1 cellular context compared by ENCODE assay signal in the genomic region with DNA sequence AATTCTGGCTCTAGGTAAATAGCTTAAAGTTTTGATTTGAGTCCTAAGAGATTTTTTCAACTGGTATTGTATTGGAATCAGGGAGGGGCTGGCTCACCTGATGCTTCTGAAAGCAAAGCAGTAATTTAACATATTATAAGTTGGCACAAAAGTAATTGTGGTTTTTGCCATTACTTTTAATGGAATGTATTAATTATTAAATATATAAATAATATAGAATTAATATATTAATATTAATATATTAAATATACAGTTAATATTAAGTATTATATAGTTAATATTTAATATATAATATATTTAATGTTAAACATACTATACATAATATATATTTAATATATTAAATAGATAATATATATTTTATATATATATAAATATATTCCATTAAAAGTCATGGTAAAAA.
TF ChIP-seq lines count a peak whose summit lies in the region.

No MANE protein-coding gene starts in this region.

TF ChIP-seq in GM12878, 131 proteins besides CTCF, POLR2A, EP300 and RAD21:
- no peak for TF ChIP-seq PAX8 (IDR thresholded peaks at IDR 0.05)
- TF ChIP-seq, protein P1, sequence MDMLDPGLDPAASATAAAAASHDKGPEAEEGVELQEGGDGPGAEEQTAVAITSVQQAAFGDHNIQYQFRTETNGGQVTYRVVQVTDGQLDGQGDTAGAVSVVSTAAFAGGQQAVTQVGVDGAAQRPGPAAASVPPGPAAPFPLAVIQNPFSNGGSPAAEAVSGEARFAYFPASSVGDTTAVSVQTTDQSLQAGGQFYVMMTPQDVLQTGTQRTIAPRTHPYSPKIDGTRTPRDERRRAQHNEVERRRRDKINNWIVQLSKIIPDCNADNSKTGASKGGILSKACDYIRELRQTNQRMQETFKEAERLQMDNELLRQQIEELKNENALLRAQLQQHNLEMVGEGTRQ (IDR thresholded peaks at IDR 0.05; ENCODE audit: borderline replicate concordance, low read depth, low read length) = no peak
- no peak for TF ChIP-seq EED (IDR thresholded peaks at IDR 0.05; ENCODE audit: low read depth)
- TF ChIP-seq TCF12 (IDR thresholded peaks at IDR 0.05; ENCODE audit: low read depth, low read length) = no peak
- TF ChIP-seq NBN (IDR thresholded peaks at IDR 0.05) = no peak
- no peak for TF ChIP-seq SMAD5 (IDR thresholded peaks at IDR 0.05; ENCODE audit: low read depth)
- no peak for TF ChIP-seq NFYA (IDR thresholded peaks at IDR 0.05; ENCODE audit: borderline replicate concordance, low read depth, low read length)
- TF ChIP-seq, protein P2, sequence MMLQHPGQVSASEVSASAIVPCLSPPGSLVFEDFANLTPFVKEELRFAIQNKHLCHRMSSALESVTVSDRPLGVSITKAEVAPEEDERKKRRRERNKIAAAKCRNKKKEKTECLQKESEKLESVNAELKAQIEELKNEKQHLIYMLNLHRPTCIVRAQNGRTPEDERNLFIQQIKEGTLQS (IDR thresholded peaks at IDR 0.05; ENCODE audit: borderline replicate concordance, extremely low read depth, low read depth, low read length) = no peak
- TF ChIP-seq SUPT20H (IDR thresholded peaks at IDR 0.05; ENCODE audit: borderline replicate concordance, control insufficient read depth, low read depth, low read length) = no peak
- TF ChIP-seq, protein P3, sequence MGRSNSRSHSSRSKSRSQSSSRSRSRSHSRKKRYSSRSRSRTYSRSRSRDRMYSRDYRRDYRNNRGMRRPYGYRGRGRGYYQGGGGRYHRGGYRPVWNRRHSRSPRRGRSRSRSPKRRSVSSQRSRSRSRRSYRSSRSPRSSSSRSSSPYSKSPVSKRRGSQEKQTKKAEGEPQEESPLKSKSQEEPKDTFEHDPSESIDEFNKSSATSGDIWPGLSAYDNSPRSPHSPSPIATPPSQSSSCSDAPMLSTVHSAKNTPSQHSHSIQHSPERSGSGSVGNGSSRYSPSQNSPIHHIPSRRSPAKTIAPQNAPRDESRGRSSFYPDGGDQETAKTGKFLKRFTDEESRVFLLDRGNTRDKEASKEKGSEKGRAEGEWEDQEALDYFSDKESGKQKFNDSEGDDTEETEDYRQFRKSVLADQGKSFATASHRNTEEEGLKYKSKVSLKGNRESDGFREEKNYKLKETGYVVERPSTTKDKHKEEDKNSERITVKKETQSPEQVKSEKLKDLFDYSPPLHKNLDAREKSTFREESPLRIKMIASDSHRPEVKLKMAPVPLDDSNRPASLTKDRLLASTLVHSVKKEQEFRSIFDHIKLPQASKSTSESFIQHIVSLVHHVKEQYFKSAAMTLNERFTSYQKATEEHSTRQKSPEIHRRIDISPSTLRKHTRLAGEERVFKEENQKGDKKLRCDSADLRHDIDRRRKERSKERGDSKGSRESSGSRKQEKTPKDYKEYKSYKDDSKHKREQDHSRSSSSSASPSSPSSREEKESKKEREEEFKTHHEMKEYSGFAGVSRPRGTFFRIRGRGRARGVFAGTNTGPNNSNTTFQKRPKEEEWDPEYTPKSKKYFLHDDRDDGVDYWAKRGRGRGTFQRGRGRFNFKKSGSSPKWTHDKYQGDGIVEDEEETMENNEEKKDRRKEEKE (IDR thresholded peaks at IDR 0.05) = no peak
- TF ChIP-seq SIX5 (IDR thresholded peaks at IDR 0.05; ENCODE audit: low read depth, low read length, severe bottlenecking) = no peak
- TF ChIP-seq STAT3 (IDR thresholded peaks at IDR 0.05; ENCODE audit: low read depth, low read length) = no peak
- TF ChIP-seq, protein P4, sequence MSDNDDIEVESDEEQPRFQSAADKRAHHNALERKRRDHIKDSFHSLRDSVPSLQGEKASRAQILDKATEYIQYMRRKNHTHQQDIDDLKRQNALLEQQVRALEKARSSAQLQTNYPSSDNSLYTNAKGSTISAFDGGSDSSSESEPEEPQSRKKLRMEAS (IDR thresholded peaks at IDR 0.05; ENCODE audit: low read depth, low read length) = no peak
- TF ChIP-seq, protein P5, sequence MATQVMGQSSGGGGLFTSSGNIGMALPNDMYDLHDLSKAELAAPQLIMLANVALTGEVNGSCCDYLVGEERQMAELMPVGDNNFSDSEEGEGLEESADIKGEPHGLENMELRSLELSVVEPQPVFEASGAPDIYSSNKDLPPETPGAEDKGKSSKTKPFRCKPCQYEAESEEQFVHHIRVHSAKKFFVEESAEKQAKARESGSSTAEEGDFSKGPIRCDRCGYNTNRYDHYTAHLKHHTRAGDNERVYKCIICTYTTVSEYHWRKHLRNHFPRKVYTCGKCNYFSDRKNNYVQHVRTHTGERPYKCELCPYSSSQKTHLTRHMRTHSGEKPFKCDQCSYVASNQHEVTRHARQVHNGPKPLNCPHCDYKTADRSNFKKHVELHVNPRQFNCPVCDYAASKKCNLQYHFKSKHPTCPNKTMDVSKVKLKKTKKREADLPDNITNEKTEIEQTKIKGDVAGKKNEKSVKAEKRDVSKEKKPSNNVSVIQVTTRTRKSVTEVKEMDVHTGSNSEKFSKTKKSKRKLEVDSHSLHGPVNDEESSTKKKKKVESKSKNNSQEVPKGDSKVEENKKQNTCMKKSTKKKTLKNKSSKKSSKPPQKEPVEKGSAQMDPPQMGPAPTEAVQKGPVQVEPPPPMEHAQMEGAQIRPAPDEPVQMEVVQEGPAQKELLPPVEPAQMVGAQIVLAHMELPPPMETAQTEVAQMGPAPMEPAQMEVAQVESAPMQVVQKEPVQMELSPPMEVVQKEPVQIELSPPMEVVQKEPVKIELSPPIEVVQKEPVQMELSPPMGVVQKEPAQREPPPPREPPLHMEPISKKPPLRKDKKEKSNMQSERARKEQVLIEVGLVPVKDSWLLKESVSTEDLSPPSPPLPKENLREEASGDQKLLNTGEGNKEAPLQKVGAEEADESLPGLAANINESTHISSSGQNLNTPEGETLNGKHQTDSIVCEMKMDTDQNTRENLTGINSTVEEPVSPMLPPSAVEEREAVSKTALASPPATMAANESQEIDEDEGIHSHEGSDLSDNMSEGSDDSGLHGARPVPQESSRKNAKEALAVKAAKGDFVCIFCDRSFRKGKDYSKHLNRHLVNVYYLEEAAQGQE (IDR thresholded peaks at IDR 0.05; ENCODE audit: low read depth, low read length) = no peak
- TF ChIP-seq, protein P6, sequence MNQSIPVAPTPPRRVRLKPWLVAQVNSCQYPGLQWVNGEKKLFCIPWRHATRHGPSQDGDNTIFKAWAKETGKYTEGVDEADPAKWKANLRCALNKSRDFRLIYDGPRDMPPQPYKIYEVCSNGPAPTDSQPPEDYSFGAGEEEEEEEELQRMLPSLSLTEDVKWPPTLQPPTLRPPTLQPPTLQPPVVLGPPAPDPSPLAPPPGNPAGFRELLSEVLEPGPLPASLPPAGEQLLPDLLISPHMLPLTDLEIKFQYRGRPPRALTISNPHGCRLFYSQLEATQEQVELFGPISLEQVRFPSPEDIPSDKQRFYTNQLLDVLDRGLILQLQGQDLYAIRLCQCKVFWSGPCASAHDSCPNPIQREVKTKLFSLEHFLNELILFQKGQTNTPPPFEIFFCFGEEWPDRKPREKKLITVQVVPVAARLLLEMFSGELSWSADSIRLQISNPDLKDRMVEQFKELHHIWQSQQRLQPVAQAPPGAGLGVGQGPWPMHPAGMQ (IDR thresholded peaks at IDR 0.05; ENCODE audit: borderline replicate concordance) = no peak
- no peak for TF ChIP-seq FOXM1 (IDR thresholded peaks at IDR 0.05; ENCODE audit: low read depth, low read length)
